Comparison of ENCODE assay signal across 8 cellular contexts in genomic region chr2:134917958-134918517, GRCh38. TPM values are rescaled to one million over a fixed set of nuclear protein-coding genes. Genes with fewer than 3 reads are reported as not detected.
DNase-seq lines count a peak whose midpoint lies in the region; ATAC-seq and TF ChIP-seq lines count a peak whose summit lies in the region.

No MANE protein-coding gene starts in this region.

- intact Hi-C loops in PC-3 (cut with micrococcal nuclease) (loop anchor here (1.0 kb wide), 1 partner anchor 41 kb away; no protein-coding TSS in a partner anchor), Right ventricle myocardium inferior (cut with DNase I) (no loop called here)

- peak; percentile 73 for ATAC-seq in GM21360 (IDR thresholded peaks at IDR 0.05; ENCODE audit: unreplicated experiment)
- ATAC-seq in PC-3, result peak; percentile 80
- ATAC-seq in Right ventricle myocardium inferior, result peak; percentile 83

- no peaks in the 10 kb centered on the region for H3K9me3 ChIP-seq in PC-3 (ENCODE audit: low read length)

- BruUV-seq in PC-3 (replicated peaks; lab: Mats Ljungman, UMichigan), result TSS peak; percentile 89

- peak overlapping the region; percentile 82 for H3K4me3 ChIP-seq in PC-3 (ENCODE audit: low read length)

- peaks cover 48% of the 10 kb centered on the region for H3K79me2 ChIP-seq in PC-3 (ENCODE audit: low read length)

- peak overlapping the region; percentile 90 for H3K4me2 ChIP-seq in PC-3 (ENCODE audit: low read length)

- H3K9me2 ChIP-seq in PC-3 (replicated peaks; ENCODE audit: low read length), result no peaks in the 10 kb centered on the region

- TF ChIP-seq CTCF in PC-3 (conservative IDR thresholded peaks at IDR 0.05; ENCODE audit: low read depth, low read length), result no peak

- peak overlapping the region; percentile 100 for H3K9ac ChIP-seq in PC-3 (ENCODE audit: low read length)

- H3K4me1 ChIP-seq in PC-3 (ENCODE audit: insufficient read depth, low read length), result peaks cover 19% of the 10 kb centered on the region; the same call in 1 of the 2 replicates

- H3F3A ChIP-seq in PC-3 (ENCODE audit: low read length, unreplicated experiment), result no peaks in the 10 kb centered on the region

- H3K27ac ChIP-seq in PC-3 (ENCODE audit: low read length), result peak overlapping the region; percentile 93

- no peaks in the 10 kb centered on the region for H3K36me3 ChIP-seq in PC-3 (ENCODE audit: low read depth, low read length)

- CTCF ChIA-PET in PC-3 (lab: Charles Lee), result interaction anchor here (1.6 kb wide), 1 partner anchor 457 kb away, joined by 4 read pairs; no protein-coding TSS in a partner anchor

- H2AFZ ChIP-seq in PC-3 (ENCODE audit: low read length), result peak overlapping the region; percentile 88

- peak; percentile 71 for DNase-seq in CMK (ENCODE audit: low read depth)
- peak; percentile 69 for DNase-seq in HPDE6-E6E7 (ENCODE audit: extremely low spot score)
- DNase-seq in PC-3, result peak; percentile 87
- DNase-seq in activated T-helper 9 cell treated with anti-CD3 and anti-CD28 coated beads, Interleukin-2, amount 50 U/mL, for 16 hours (ENCODE audit: low read depth), result peak; percentile 80
- DNase-seq in Right ventricle myocardium inferior (ENCODE audit: missing footprints), result peak; percentile 96
- DNase-seq in retina, result peak; percentile 95
- no peak for DNase-seq in mucosa of gallbladder (ENCODE audit: low spot score)

- peaks cover 32% of the 10 kb centered on the region for H4K20me1 ChIP-seq in PC-3 (ENCODE audit: low read length)

- no peaks in the 10 kb centered on the region for H3K27me3 ChIP-seq in PC-3 (ENCODE audit: low read length)

- POLR2A ChIA-PET in PC-3 (lab: Charles Lee; ENCODE audit: unreplicated experiment), result interaction anchor here (0.6 kb wide), 2 partner anchors 151 to 330 kb away, joined by 5 to 8 read pairs; no protein-coding TSS in a partner anchor

RNA-seq across cellular contexts. Expression of gene CCNT2, which starts 0.6 kb away (rescaled TPM):
- total RNA-seq in PC-3 (2014; rRNA removed) (16.2 and 18.9 TPM in 2 replicates), Right ventricle myocardium inferior (16.5 TPM), mucosa of gallbladder (40.1 TPM)
